ENCODE assay signal across 26 cellular contexts in genomic region chr1:166484471-166484870, GRCh38.
"Had no signal": no experiment of that assay in that cellular context is flagged by ENCODE, and none has a peak within 500 bp of the region (broad histone marks: within the 10 kb centered on the region; RNA-seq: fewer than 3 reads in every experiment).

No MANE protein-coding gene starts in this region.

- H3K4me2 ChIP-seq: hepatocyte had no signal

- H3K27me3 ChIP-seq: hepatocyte, sigmoid colon, spleen, suprapubic skin, tibial artery, uterus had no signal

- H3K4me3 ChIP-seq: hepatocyte, left ventricle myocardium inferior, lung, pancreas, prostate gland, sigmoid colon, spleen, suprapubic skin, thoracic aorta, tibial artery, uterus had no signal

- H3K4me3 Mint-ChIP-seq: mesothelial cell of epicardium; naive thymus-derived CD4-positive, alpha-beta T cell; nephron; neural crest cell; stimulated activated effector memory CD8-positive, alpha-beta T cell treated with anti-CD3 and anti-CD28 coated beads, Interleukin-12 subunit alpha, Interleukin-12 subunit beta, amount 100 ng/mL, for 72 hours; stimulated activated naive CD8-positive, alpha-beta T cell treated with anti-CD3 and anti-CD28 coated beads, Interleukin-15, Interleukin-2, amounts not matched to agents 100 ng/mL and 50 ng/mL, for 24 hours had no signal

- H3K4me1 Mint-ChIP-seq: mesothelial cell of epicardium, nephron had no signal

- DNase-seq: islet precursor cell; left ventricle myocardium inferior; mesendoderm; naive thymus-derived CD4-positive, alpha-beta T cell; nucleus accumbens; pancreas; posterior cingulate gyrus; retina; right cardiac atrium; sigmoid colon; small intestine; spleen; stimulated activated CD4-positive, alpha-beta T cell treated with anti-CD3 and anti-CD28 coated beads, Interleukin-4, amount 100 ng/mL, for 24 hours; stimulated activated naive CD4-positive, alpha-beta T cell; tibial artery; uterus had no signal

- H2AFZ ChIP-seq: hepatocyte had no signal

- H3K36me3 ChIP-seq: left ventricle myocardium inferior, pancreas, prostate gland, sigmoid colon, spleen, suprapubic skin, thoracic aorta, tibial artery, uterus had no signal

- H3K4me1 ChIP-seq: left ventricle myocardium inferior, pancreas, prostate gland, sigmoid colon, tibial artery, uterus had no signal

- H3K79me2 ChIP-seq: hepatocyte had no signal

- H3K27ac Mint-ChIP-seq: mesothelial cell of epicardium; naive thymus-derived CD4-positive, alpha-beta T cell; nephron; stimulated activated effector memory CD8-positive, alpha-beta T cell treated with anti-CD3 and anti-CD28 coated beads, Interleukin-12 subunit alpha, Interleukin-12 subunit beta, amount 100 ng/mL, for 72 hours; stimulated activated naive CD8-positive, alpha-beta T cell treated with anti-CD3 and anti-CD28 coated beads, Interleukin-15, Interleukin-2, amounts not matched to agents 100 ng/mL and 50 ng/mL, for 24 hours had no signal

- H3K27ac ChIP-seq: hepatocyte, left ventricle myocardium inferior, pancreas, prostate gland, sigmoid colon, spleen, suprapubic skin, thoracic aorta, tibial artery, uterus had no signal

- H3K9me3 ChIP-seq: left ventricle myocardium inferior, pancreas, prostate gland, sigmoid colon, spleen, suprapubic skin, thoracic aorta, tibial artery, uterus had no signal

- H3K36me3 Mint-ChIP-seq: mesothelial cell of epicardium; stimulated activated effector memory CD8-positive, alpha-beta T cell treated with anti-CD3 and anti-CD28 coated beads, Interleukin-12 subunit alpha, Interleukin-12 subunit beta, amount 100 ng/mL, for 72 hours had no signal

- H3K27me3 Mint-ChIP-seq: stimulated activated naive CD8-positive, alpha-beta T cell treated with anti-CD3 and anti-CD28 coated beads, Interleukin-15, Interleukin-2, amounts not matched to agents 100 ng/mL and 50 ng/mL, for 24 hours had no signal

- H3K9me3 Mint-ChIP-seq: mesothelial cell of epicardium; nephron; neural crest cell; stimulated activated effector memory CD8-positive, alpha-beta T cell treated with anti-CD3 and anti-CD28 coated beads, Interleukin-12 subunit alpha, Interleukin-12 subunit beta, amount 100 ng/mL, for 72 hours; stimulated activated naive CD8-positive, alpha-beta T cell treated with anti-CD3 and anti-CD28 coated beads, Interleukin-15, Interleukin-2, amounts not matched to agents 100 ng/mL and 50 ng/mL, for 24 hours had no signal

- ATAC-seq: naive thymus-derived CD4-positive, alpha-beta T cell; pancreas; right cardiac atrium; stimulated activated effector memory CD8-positive, alpha-beta T cell treated with anti-CD3 and anti-CD28 coated beads, Interleukin-12 subunit alpha, Interleukin-12 subunit beta, amount 100 ng/mL, for 72 hours had no signal
